11 cellular contexts compared by ENCODE assay signal in genomic region chr12:120394483-120395367, GRCh38. TPM values are rescaled to one million over a fixed set of nuclear protein-coding genes. Genes with fewer than 3 reads are reported as not detected.
DNase-seq lines count a peak whose midpoint lies in the region; ATAC-seq and TF ChIP-seq lines count a peak whose summit lies in the region.
"Had no signal": no experiment of that assay in that cellular context is flagged by ENCODE, and none has a peak within 500 bp of the region (broad histone marks: within the 10 kb centered on the region; RNA-seq: fewer than 3 reads in every experiment).

No MANE protein-coding gene starts in this region.

- H3K9me3 ChIP-seq in SK-N-SH = no peaks in the 10 kb centered on the region

- H3K9me3 Mint-ChIP-seq in WTC11 = no peaks in the 10 kb centered on the region
- H3K9me3 Mint-ChIP-seq: natural killer cell had no signal

- H4K20me1 ChIP-seq in SK-N-SH (ENCODE audit: insufficient read depth) = no peaks in the 10 kb centered on the region

- CTCF ChIA-PET in WTC11 (lab: Charles Lee) = interaction anchor here (0.5 to 4.6 kb wide), 18 partner anchors 15 to 193 kb away, joined by 3 to 33 read pairs (median 4); partner anchors contain the start of genes RPLP0 and SIRT4
- CTCF ChIA-PET in SK-N-SH (lab: Yijun Ruan, JAX) = interaction anchor here (0.6 to 1.9 kb wide), 4 partner anchors 28 to 196 kb away, joined by 3 to 6 read pairs (median 4); no protein-coding TSS in a partner anchor

- TF ChIP-seq CTCF in 22Rv1 (IDR thresholded peaks at IDR 0.05) = no peak
- no peak for TF ChIP-seq CTCF in WTC11 (IDR thresholded peaks at IDR 0.05)
- no peak for TF ChIP-seq CTCF in SK-N-SH (IDR thresholded peaks at IDR 0.05)

- POLR2A ChIA-PET in WTC11 (lab: Charles Lee) = interaction anchor here (0.5 to 1.5 kb wide), 6 partner anchors 19 to 44 kb away, joined by 3 to 8 read pairs (median 4); no protein-coding TSS in a partner anchor
- POLR2A ChIA-PET in SK-N-SH (lab: Yijun Ruan, JAX) = interaction anchor here (0.6 kb wide), 1 partner anchor 22 kb away, joined by 3 read pairs; no protein-coding TSS in a partner anchor

- H3K36me3 ChIP-seq in SK-N-SH (replicated peaks in 1 of 2; ENCODE audit: control insufficient read depth in 1 of 2, insufficient read depth in 2 of 2, low read length in 1 of 2) = no peaks in the 10 kb centered on the region

- no peaks in the 10 kb centered on the region for H3K79me2 ChIP-seq in SK-N-SH (ENCODE audit: insufficient read depth)

- no peaks in the 10 kb centered on the region for H3K9me2 ChIP-seq in SK-N-SH

- peak overlapping the region; percentile 97 for H3K27ac ChIP-seq in 22Rv1
- peak overlapping the region; percentile 46 for H3K27ac ChIP-seq in layer of hippocampus (ENCODE audit: low read depth, low read length)
- no peak overlapping the region for H3K27ac ChIP-seq in SK-N-SH (ENCODE audit: low read depth in 2 of 2, low read length in 1 of 2)

- no peak overlapping the region for H2AFZ ChIP-seq in SK-N-SH (ENCODE audit: low read depth)

- H3K27ac Mint-ChIP-seq in WTC11 = peak overlapping the region; percentile 95
- H3K27ac Mint-ChIP-seq: natural killer cell had no signal

- no peaks in the 10 kb centered on the region for H3F3A ChIP-seq in SK-N-SH (replicated peaks; ENCODE audit: insufficient read depth)

- H3K4me1 ChIP-seq in SK-N-SH (ENCODE audit: control insufficient read depth in 1 of 2, insufficient read depth in 2 of 2, low read depth in 1 of 2, low read length in 1 of 2) = no peaks in the 10 kb centered on the region

- DNase-seq in NCI-H1105 treated with DMSO at 0.1 percent for 48 hours (lab: John Stamatoyannopoulos, UW) (peak; percentile 49), WTC11 (ENCODE audit: low spot score) (peak; percentile 79), SK-N-SH (no peak)
- DNase-seq in activated CD4-positive, alpha-beta T cell treated with anti-CD3 and anti-CD28 coated beads, Interleukin-2, amount 50 U/mL, for 48 hours = no peak
- DNase-seq in stimulated activated naive CD8-positive, alpha-beta T cell treated with anti-CD3 and anti-CD28 coated beads, Interleukin-15, Interleukin-2, amounts not matched to agents 100 U/mL and 50 U/mL, for 24 hours = no peak
- DNase-seq: activated naive CD4-positive, alpha-beta T cell treated with anti-CD3 and anti-CD28 coated beads, Interleukin-2, amount 50 U/mL, for 16 hours; natural killer cell; T-helper 2 cell had no signal

- WGBS in SK-N-SH (ENCODE audit: low lambda C conversion rate) = 77% methylated on average over 16 of the region's 18 CpGs

- H3K27me3 ChIP-seq in layer of hippocampus (ENCODE audit: control insufficient read depth, insufficient read depth, low read length) = peaks cover 3% of the 10 kb centered on the region
- no peaks in the 10 kb centered on the region for H3K27me3 ChIP-seq in SK-N-SH (ENCODE audit: insufficient read depth)

- no peak for TF ChIP-seq RAD21 in SK-N-SH (IDR thresholded peaks at IDR 0.05; ENCODE audit: low read length)

- peak; percentile 98 for ATAC-seq in WTC11
- no peak for ATAC-seq in stimulated activated naive CD8-positive, alpha-beta T cell treated with anti-CD3 and anti-CD28 coated beads, Interleukin-15, Interleukin-2, amounts not matched to agents 100 U/mL and 50 U/mL, for 24 hours
- no peak for ATAC-seq in GM19035 (IDR thresholded peaks at IDR 0.05; ENCODE audit: unreplicated experiment)
- ATAC-seq: natural killer cell had no signal

- peak overlapping the region; percentile 45 for H3K4me3 Mint-ChIP-seq in WTC11
- H3K4me3 Mint-ChIP-seq: natural killer cell had no signal

- TF ChIP-seq EP300 in SK-N-SH (IDR thresholded peaks at IDR 0.05; ENCODE audit: borderline replicate concordance in 1 of 2, low read depth in 1 of 2, low read length in 1 of 2) = no peak

- no peak overlapping the region for H3K4me2 ChIP-seq in SK-N-SH

- H3K4me1 Mint-ChIP-seq in WTC11 = peaks cover 46% of the 10 kb centered on the region

- no peaks in the 10 kb centered on the region for H3K27me3 Mint-ChIP-seq in WTC11 (ENCODE audit: low read depth)

- no peaks in the 10 kb centered on the region for H3K36me3 Mint-ChIP-seq in WTC11
- H3K36me3 Mint-ChIP-seq: natural killer cell had no signal

- no peak overlapping the region for H3K4me3 ChIP-seq in SK-N-SH (ENCODE audit: low read depth in 2 of 2, low read length in 1 of 2)

- no peak overlapping the region for H3K9ac ChIP-seq in SK-N-SH

TF ChIP-seq in WTC11, 78 proteins besides CTCF, POLR2A, EP300 and RAD21 (continues in another document):
- TF ChIP-seq TEAD4 (CRISPR knock-in tag; IDR thresholded peaks at IDR 0.05) (0 out of 2 replicates have a peak, but pooled peaks have one; percentile 23), NR2C2 (CRISPR knock-in tag; IDR thresholded peaks at IDR 0.05) (no peak), ZNF121 (CRISPR knock-in tag; IDR thresholded peaks at IDR 0.05) (no peak), TEAD1 (CRISPR knock-in tag; IDR thresholded peaks at IDR 0.05) (no peak; the same call in none of the 2 replicates), ELF4 (CRISPR knock-in tag; IDR thresholded peaks at IDR 0.05; ENCODE audit: low read depth) (no peak), OVOL2 (CRISPR knock-in tag; IDR thresholded peaks at IDR 0.05; ENCODE audit: borderline replicate concordance) (no peak)
- TF ChIP-seq, protein P1, sequence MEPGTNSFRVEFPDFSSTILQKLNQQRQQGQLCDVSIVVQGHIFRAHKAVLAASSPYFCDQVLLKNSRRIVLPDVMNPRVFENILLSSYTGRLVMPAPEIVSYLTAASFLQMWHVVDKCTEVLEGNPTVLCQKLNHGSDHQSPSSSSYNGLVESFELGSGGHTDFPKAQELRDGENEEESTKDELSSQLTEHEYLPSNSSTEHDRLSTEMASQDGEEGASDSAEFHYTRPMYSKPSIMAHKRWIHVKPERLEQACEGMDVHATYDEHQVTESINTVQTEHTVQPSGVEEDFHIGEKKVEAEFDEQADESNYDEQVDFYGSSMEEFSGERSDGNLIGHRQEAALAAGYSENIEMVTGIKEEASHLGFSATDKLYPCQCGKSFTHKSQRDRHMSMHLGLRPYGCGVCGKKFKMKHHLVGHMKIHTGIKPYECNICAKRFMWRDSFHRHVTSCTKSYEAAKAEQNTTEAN (CRISPR knock-in tag; IDR thresholded peaks at IDR 0.05) = no peak; the same call in 1 of the 2 replicates

TF ChIP-seq in SK-N-SH, 30 proteins besides CTCF, POLR2A, EP300 and RAD21:
- no peak for TF ChIP-seq RXRA (IDR thresholded peaks at IDR 0.05; ENCODE audit: borderline replicate concordance, low read depth)
- TF ChIP-seq MXI1 (IDR thresholded peaks at IDR 0.05; ENCODE audit: low read depth, low read length) = no peak
- no peak for TF ChIP-seq TEAD4 (IDR thresholded peaks at IDR 0.05; ENCODE audit: borderline replicate concordance, insufficient read depth)
- TF ChIP-seq FOXJ3 (CRISPR knock-in tag; IDR thresholded peaks at IDR 0.05) = no peak
- TF ChIP-seq FOXM1 (IDR thresholded peaks at IDR 0.05; ENCODE audit: low read depth) = no peak
TF ChIP-seq in SK-N-SH: peak in this region for 0.

RNA-seq across cellular contexts. Expression of gene MSI1, which starts 25.8 kb away (rescaled TPM):
- total RNA-seq in WTC11 (2021) = 64.5 to 71.9 TPM (median 71.5 TPM) in 3 replicates
- 1.3 and 1.7 TPM in 2 replicates for polyA plus RNA-seq in SK-N-SH (2012; rRNA removed)
- 1.4 and 1.5 TPM in 2 replicates for polyA plus RNA-seq in SK-N-SH (2012; cell fraction: cytosol; rRNA removed)
- 1.7 and 2.2 TPM in 2 replicates for polyA plus RNA-seq in SK-N-SH (2012; cell fraction: nucleus; rRNA removed)
- total RNA-seq: natural killer cell had no signal

RNA-seq across cellular contexts. Expression of gene COX6A1, which starts 43.2 kb away (rescaled TPM):
- 511 to 573 TPM (median 515 TPM) in 3 replicates for total RNA-seq in WTC11 (2021)
- polyA plus RNA-seq in SK-N-SH (2012; rRNA removed) = 1,149 and 1,199 TPM in 2 replicates
- polyA plus RNA-seq in SK-N-SH (2012; cell fraction: cytosol; rRNA removed) = 571 and 799 TPM in 2 replicates
- 370 and 664 TPM in 2 replicates for polyA plus RNA-seq in SK-N-SH (2012; cell fraction: nucleus; rRNA removed)

RNA-seq across cellular contexts. Expression of gene TRIAP1, which starts 51.5 kb away (rescaled TPM):
- total RNA-seq in WTC11 (2021) = 59.5 to 75.3 TPM (median 60.4 TPM) in 3 replicates
- 34.1 and 48.2 TPM in 2 replicates for polyA plus RNA-seq in SK-N-SH (2012; rRNA removed)
- 61.6 and 81.5 TPM in 2 replicates for polyA plus RNA-seq in SK-N-SH (2012; cell fraction: cytosol; rRNA removed)
- polyA plus RNA-seq in SK-N-SH (2012; cell fraction: nucleus; rRNA removed) = 7.6 and 15.6 TPM in 2 replicates

RNA-seq across cellular contexts. Expression of gene GATC, which starts 51.5 kb away (rescaled TPM):
- total RNA-seq in WTC11 (2021) = 29.8 to 36.9 TPM (median 33.9 TPM) in 3 replicates
- polyA plus RNA-seq in SK-N-SH (2012; rRNA removed) = 10.6 and 12.4 TPM in 2 replicates
- polyA plus RNA-seq in SK-N-SH (2012; cell fraction: cytosol; rRNA removed) = 10.9 and 11.4 TPM in 2 replicates
- 19.5 and 24.8 TPM in 2 replicates for polyA plus RNA-seq in SK-N-SH (2012; cell fraction: nucleus; rRNA removed)

Comparison
In these comparisons a context has a peak if more than half of its experiments do, and no peak if none do; other contexts are left out.
1. H3K27ac ChIP-seq: peak in 22Rv1 (single experiment) and layer of hippocampus (single experiment); none in SK-N-SH (0 of 2).
2. DNase-seq: peak in NCI-H1105 treated with DMSO at 0.1 percent for 48 hours (single experiment) and WTC11 (single experiment); none in activated CD4-positive, alpha-beta T cell treated with anti-CD3 and anti-CD28 coated beads, Interleukin-2, amount 50 U/mL, for 48 hours (0 of 2), SK-N-SH (single experiment) and stimulated activated naive CD8-positive, alpha-beta T cell treated with anti-CD3 and anti-CD28 coated beads, Interleukin-15, Interleukin-2, amounts not matched to agents 100 U/mL and 50 U/mL, for 24 hours (single experiment).